1 cellular context compared by ENCODE assay signal in the genomic region with DNA sequence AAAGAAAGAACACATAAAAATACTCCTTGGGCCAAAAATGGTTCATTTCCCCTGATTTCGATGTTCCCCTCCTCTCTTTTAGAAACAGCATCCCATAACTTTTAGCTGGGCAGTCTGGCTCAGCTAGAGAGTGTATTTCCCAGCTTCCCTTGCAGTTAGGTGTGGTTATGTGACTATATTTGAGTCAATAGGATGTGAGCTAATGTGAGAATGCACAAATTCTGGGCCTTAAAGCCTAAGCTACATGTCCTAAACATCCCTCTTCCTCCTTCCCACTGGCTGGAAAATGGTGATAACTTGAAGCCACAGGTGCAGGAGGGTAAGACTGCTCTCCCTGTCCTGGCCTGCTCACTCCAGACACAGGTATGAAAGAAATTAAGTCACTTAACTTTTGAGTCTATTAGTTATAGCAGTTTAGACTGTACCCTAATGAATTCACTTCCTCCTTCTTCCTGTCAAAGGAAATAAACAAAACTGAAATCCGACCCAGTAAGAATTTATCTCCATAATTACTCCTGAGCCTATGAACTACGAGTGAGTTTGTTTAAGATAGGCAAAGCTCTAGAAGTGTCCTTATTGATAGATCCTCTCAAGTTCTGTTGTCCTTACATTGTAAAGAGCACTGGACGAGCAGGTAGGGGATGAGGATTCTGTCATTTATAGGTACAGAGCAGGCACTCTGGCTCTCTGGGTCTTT.
TF ChIP-seq lines count a peak whose summit lies in the region.

No MANE protein-coding gene starts in this region.

TF ChIP-seq in IMR-90, 13 proteins besides CTCF, POLR2A, EP300 and RAD21 (continued from another document):
- TF ChIP-seq NFE2L2 (IDR thresholded peaks at IDR 0.05; ENCODE audit: low read depth, low read length) (no peak), MAFK (IDR thresholded peaks at IDR 0.05; ENCODE audit: low read depth, low read length) (no peak), MXI1 (IDR thresholded peaks at IDR 0.05; ENCODE audit: borderline replicate concordance, low read depth, low read length) (no peak), RFX5 (IDR thresholded peaks at IDR 0.05; ENCODE audit: low read depth, low read length) (no peak), RCOR1 (IDR thresholded peaks at IDR 0.05; ENCODE audit: insufficient replicate concordance, low read length) (no peak), BHLHE40 (IDR thresholded peaks at IDR 0.05; ENCODE audit: low read depth, low read length) (no peak), FOS (IDR thresholded peaks at IDR 0.05; ENCODE audit: low read depth, low read length) (no peak), ELK1 (IDR thresholded peaks at IDR 0.05; ENCODE audit: borderline replicate concordance, low read depth, low read length) (no peak), SMC3 (IDR thresholded peaks at IDR 0.05; ENCODE audit: low read depth, low read length) (no peak), CHD1 (IDR thresholded peaks at IDR 0.05; ENCODE audit: low read depth, low read length) (no peak), MAZ (IDR thresholded peaks at IDR 0.05; ENCODE audit: borderline replicate concordance, low read depth, low read length) (no peak), USF2 (IDR thresholded peaks at IDR 0.05; ENCODE audit: low read depth, low read length) (no peak)
TF ChIP-seq in IMR-90: peak in this region for 0.
